ENCODE assay signal across 18 cellular contexts in the genomic region with DNA sequence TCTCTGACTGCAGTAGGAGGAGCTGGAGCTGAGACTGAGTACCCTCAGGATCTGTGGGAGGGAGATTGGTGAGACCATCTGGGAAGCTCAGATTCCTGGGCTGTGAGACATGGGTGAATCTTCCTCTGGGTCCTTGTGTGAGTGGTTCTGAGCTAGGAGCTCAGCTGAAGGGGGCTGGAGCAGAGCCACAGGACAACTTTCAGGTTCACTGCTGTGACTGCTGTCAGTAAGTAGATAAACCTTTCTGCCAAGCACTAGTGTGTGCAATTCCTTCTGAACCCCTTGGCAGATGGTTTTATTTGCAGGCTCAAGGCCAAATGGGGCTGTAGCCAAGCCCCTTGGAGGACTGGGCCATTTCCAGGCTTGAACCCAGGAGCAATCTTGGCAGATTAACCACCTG. TPM values are rescaled to one million over a fixed set of nuclear protein-coding genes. Genes with fewer than 3 reads are reported as not detected.
A peak's percentile ranks its signal among the peaks of the same experiment; 100 is the strongest.
DNase-seq lines count a peak whose midpoint lies in the region; ATAC-seq and TF ChIP-seq lines count a peak whose summit lies in the region.
"Had no signal": no experiment of that assay in that cellular context is flagged by ENCODE, and none has a peak within 500 bp of the region (broad histone marks: within the 10 kb centered on the region; RNA-seq: fewer than 3 reads in every experiment).

No MANE protein-coding gene starts in this region.

- H4K20me1 ChIP-seq in H9 (ENCODE audit: control insufficient read depth, insufficient read depth, insufficient read length), result no peaks in the 10 kb centered on the region

- no peaks in the 10 kb centered on the region for H3K23me2 ChIP-seq in H9 (ENCODE audit: insufficient read length, low read depth, low read length, poor library complexity, severe bottlenecking)

- H3K23ac ChIP-seq in H9 (ENCODE audit: insufficient read length, low read depth, low read length) (no peak overlapping the region), trophoblast cell (ENCODE audit: low read length) (no peak overlapping the region)

- no peak overlapping the region for H2BK120ac ChIP-seq in H9 (ENCODE audit: low read depth, low read length, poor library complexity, severe bottlenecking)
- no peak overlapping the region for H2BK120ac ChIP-seq in trophoblast cell (ENCODE audit: insufficient read depth, low read length, poor library complexity)

- H4K8ac ChIP-seq in H9 (replicated peaks; ENCODE audit: insufficient read length, low read depth, low read length), result no peak overlapping the region
- no peak overlapping the region for H4K8ac ChIP-seq in trophoblast cell (ENCODE audit: low read depth, low read length)

- no peaks in the 10 kb centered on the region for H3K27me3 Mint-ChIP-seq in H9 (ENCODE audit: low read depth)
- H3K27me3 Mint-ChIP-seq: CD4-positive, CD25-positive, alpha-beta regulatory T cell had no signal

- no peak overlapping the region for H2BK12ac ChIP-seq in H9 (ENCODE audit: insufficient read length, low read depth, low read length)
- H2BK12ac ChIP-seq in trophoblast cell (ENCODE audit: low read length), result no peak overlapping the region

- H3K4ac ChIP-seq in H9 (ENCODE audit: low read depth, low read length), result no peak overlapping the region
- no peak overlapping the region for H3K4ac ChIP-seq in trophoblast cell (ENCODE audit: low read depth, low read length)

- H3K4me1 ChIP-seq in H9 (ENCODE audit: insufficient read depth, low read length) (no peaks in the 10 kb centered on the region), trophoblast cell (ENCODE audit: control insufficient read depth in 1 of 2, insufficient read depth in 2 of 2, low read length in 2 of 2) (no peaks in the 10 kb centered on the region)
- H3K4me1 ChIP-seq: BE2C had no signal

- H3K36me3 ChIP-seq in trophoblast cell (ENCODE audit: control insufficient read depth in 1 of 2, insufficient read depth in 2 of 2, low read length in 2 of 2), result no peaks in the 10 kb centered on the region
- H3K36me3 ChIP-seq: BE2C had no signal

- no peak overlapping the region for H3K4me3 Mint-ChIP-seq in H9
- H3K4me3 Mint-ChIP-seq: CD4-positive, CD25-positive, alpha-beta regulatory T cell; HFFc6 had no signal

- no peaks in the 10 kb centered on the region for H3K27me3 ChIP-seq in H9 (ENCODE audit: insufficient read depth, low read length)
- H3K27me3 ChIP-seq in trophoblast cell (ENCODE audit: insufficient read depth, low read length), result no peaks in the 10 kb centered on the region
- H3K27me3 ChIP-seq: BE2C had no signal

- H4K91ac ChIP-seq in H9 (ENCODE audit: insufficient read length, low read depth, low read length) (no peak overlapping the region), trophoblast cell (ENCODE audit: low read depth, low read length) (no peak overlapping the region)

- no peak overlapping the region for H3K27ac Mint-ChIP-seq in H9
- H3K27ac Mint-ChIP-seq: CD4-positive, CD25-positive, alpha-beta regulatory T cell; HFFc6 had no signal

- no peak overlapping the region for H4K12ac ChIP-seq in trophoblast cell (ENCODE audit: low read depth, low read length)

- H2BK5ac ChIP-seq in H9 (ENCODE audit: insufficient read length, low read length) (no peak overlapping the region), trophoblast cell (ENCODE audit: low read depth, low read length, poor library complexity) (no peak overlapping the region)

- H3K9me3 Mint-ChIP-seq in H9, result peaks cover 12 to 15% of the 10 kb centered on the region in 2 experiments

- no peak overlapping the region for H3K18ac ChIP-seq in H9 (ENCODE audit: insufficient read length, low read depth, low read length)
- no peak overlapping the region for H3K18ac ChIP-seq in trophoblast cell (ENCODE audit: low read length)

- H3K9ac ChIP-seq in H9 (ENCODE audit: extremely low read depth, insufficient read length, low read length), result no peak overlapping the region
- H3K9ac ChIP-seq in trophoblast cell (ENCODE audit: low read length), result no peak overlapping the region

- 0 out of 2 replicates have a peak overlapping the region, but pooled peaks have one; percentile 20 for H3K14ac ChIP-seq in H9 (ENCODE audit: insufficient read depth, low read length)
- no peak overlapping the region for H3K14ac ChIP-seq in trophoblast cell (ENCODE audit: low read length)

- no peak overlapping the region for H3K4me3 ChIP-seq in trophoblast cell (ENCODE audit: low read depth, low read length)

- H3K4me2 ChIP-seq in H9 (ENCODE audit: insufficient read depth, insufficient read length, low read length) (no peak overlapping the region), trophoblast cell (ENCODE audit: low read length) (no peak overlapping the region)

- ATAC-seq in GM21390 (IDR thresholded peaks at IDR 0.05; ENCODE audit: unreplicated experiment), result no peak

- no peaks in the 10 kb centered on the region for H3K9me3 ChIP-seq in H9 (ENCODE audit: control insufficient read depth, low read depth, low read length)
- H3K9me3 ChIP-seq in trophoblast cell (ENCODE audit: insufficient read depth, low read depth, low read length), result peaks cover 3% of the 10 kb centered on the region
- H3K9me3 ChIP-seq: BE2C had no signal

- H2AK5ac ChIP-seq in H9 (ENCODE audit: insufficient read length, low read length) (no peak overlapping the region), trophoblast cell (ENCODE audit: low read length) (no peak overlapping the region)

- H3K36me3 Mint-ChIP-seq in H9 (ENCODE audit: insufficient read depth in 1 of 3, low read depth in 3 of 3), result peaks cover 0 to 6% (median 0%) of the 10 kb centered on the region in 3 experiments; a peak in 3 of 7 replicates
- H3K36me3 Mint-ChIP-seq: CD4-positive, CD25-positive, alpha-beta regulatory T cell had no signal

- H3K27ac ChIP-seq in H9 (ENCODE audit: insufficient read length, low read depth, low read length) (no peak overlapping the region), trophoblast cell (ENCODE audit: low read depth, low read length) (no peak overlapping the region)
- H3K27ac ChIP-seq: HL-60 had no signal

- DNase-seq in COR-L47 (lab: John Stamatoyannopoulos, UW), result peak; percentile 1
- no peak for DNase-seq in H9
- peak; percentile 33 for DNase-seq in NCI-H1694 (lab: John Stamatoyannopoulos, UW)
- DNase-seq in NCI-H524 (lab: John Stamatoyannopoulos, UW), result peak; percentile 40 to 54
- DNase-seq in stimulated activated naive CD4-positive, alpha-beta T cell treated with Interleukin-2 at 50 U/mL for 16 hours (lab: John Stamatoyannopoulos, UW), result no peak
- no peak for DNase-seq in trophoblast cell
- DNase-seq in activated T-cell treated with anti-CD3 and anti-CD28 coated beads, Interleukin-2, amount 50 U/mL, for 48 hours, result no peak
- DNase-seq: BE2C; CD4-positive, CD25-positive, alpha-beta regulatory T cell; DMS53; HFFc6; Kasumi-1; MM.1S; NCI-H187 treated with DMSO at 0.1 percent for 48 hours; NCI-H82 had no signal

- H3K79me2 ChIP-seq in H9 (ENCODE audit: insufficient read depth, low read length) (no peaks in the 10 kb centered on the region), trophoblast cell (ENCODE audit: control insufficient read depth, insufficient read depth, low read length, poor library complexity) (no peaks in the 10 kb centered on the region)

- H4K5ac ChIP-seq in H9 (ENCODE audit: insufficient read length, low read depth, low read length), result no peak overlapping the region

- H3K56ac ChIP-seq in H9 (ENCODE audit: insufficient read length, low read depth, low read length), result no peak overlapping the region

- H3T11ph ChIP-seq in H9 (ENCODE audit: low read length), result no peak overlapping the region

- no peak overlapping the region for H2BK15ac ChIP-seq in H9 (ENCODE audit: low read depth, low read length)

- no peak overlapping the region for H2BK20ac ChIP-seq in H9 (ENCODE audit: low read depth, low read length, poor library complexity, severe bottlenecking)

- H2AFZ ChIP-seq in H9 (ENCODE audit: low read length) (no peak overlapping the region), trophoblast cell (ENCODE audit: insufficient read depth, low read length, poor library complexity) (no peak overlapping the region)

- H3K4me1 Mint-ChIP-seq in H9, result no peaks in the 10 kb centered on the region
- H3K4me1 Mint-ChIP-seq: CD4-positive, CD25-positive, alpha-beta regulatory T cell had no signal

- no peak for TF ChIP-seq CTCF in H9 (conservative IDR thresholded peaks at IDR 0.05)

- H3K79me1 ChIP-seq in H9 (ENCODE audit: insufficient read depth, low read depth, low read length, poor library complexity, severe bottlenecking) (no peaks in the 10 kb centered on the region), trophoblast cell (ENCODE audit: low read length) (no peaks in the 10 kb centered on the region)

RNA-seq across cellular contexts. Expression of gene SNAP91, which starts 49.6 kb away (rescaled TPM):
- total RNA-seq in H9 (2021), result 1.3 and 1.4 TPM in 2 replicates
- 0.44 and 0.64 TPM in 2 replicates for polyA plus RNA-seq in trophoblast cell (2013)
- total RNA-seq: CD4-positive, CD25-positive, alpha-beta regulatory T cell; HFFc6; T-helper 2 cell treated with Interferon-gamma antibody and Interleukin-4, amounts not matched to agents 100 ng/mL and 5 ng/mL, for 36 hours had no signal
- polyA plus RNA-seq: CD4-positive, CD25-positive, alpha-beta regulatory T cell had no signal

Comparison
In these comparisons a context has a peak if more than half of its experiments do, and no peak if none do; other contexts are left out.
1. DNase-seq: peak in COR-L47 (single experiment), NCI-H1694 (single experiment) and NCI-H524 (2 of 2); none in H9 (single experiment), stimulated activated naive CD4-positive, alpha-beta T cell treated with Interleukin-2 at 50 U/mL for 16 hours (single experiment), trophoblast cell (0 of 2) and activated T-cell treated with anti-CD3 and anti-CD28 coated beads, Interleukin-2, amount 50 U/mL, for 48 hours (0 of 2).